ENCODE assay signal across 1 cellular context in the genomic region with DNA sequence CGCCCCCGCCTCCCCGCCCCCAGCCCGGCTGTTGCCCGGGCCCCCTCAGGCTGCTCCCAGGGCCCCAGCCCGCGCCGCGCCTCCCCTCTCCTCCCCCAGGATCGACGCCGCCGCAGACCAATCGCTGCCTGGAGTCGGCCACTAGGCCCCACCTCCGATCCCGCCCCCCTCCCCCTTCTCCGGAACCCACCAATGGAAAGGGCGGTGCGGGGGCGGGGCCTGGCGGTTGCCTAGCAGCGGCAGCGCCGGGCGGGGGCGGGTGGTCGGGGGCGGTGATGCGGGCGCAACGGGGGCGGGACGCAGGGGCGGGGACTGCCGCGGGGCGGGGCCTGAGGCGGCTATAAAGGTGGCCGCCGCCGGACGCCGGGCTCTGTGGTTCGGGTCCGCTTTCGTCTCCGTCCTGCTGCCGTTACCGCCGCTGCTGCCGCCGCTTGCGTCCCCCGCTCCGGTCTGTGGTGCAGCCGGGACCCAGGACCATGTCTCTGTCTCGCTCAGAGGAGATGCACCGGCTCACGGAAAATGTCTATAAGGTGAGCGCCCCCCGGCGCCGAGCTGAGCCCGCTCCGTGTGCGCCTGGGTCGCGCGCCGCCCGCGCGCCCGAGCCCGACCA.
TF ChIP-seq lines count a peak whose summit lies in the region.

Gene BAIAP2, plus strand, starts transcription at position 373 of the 610 bp plus-strand sequence. Its CDS starts 104 bp downstream, at position 477.

TF ChIP-seq in SK-N-SH, 30 proteins besides CTCF, POLR2A, EP300 and RAD21 (continued from another document):
- 0 out of 2 replicates have a peak, but pooled peaks have one; percentile 50 for TF ChIP-seq REST (IDR thresholded peaks at IDR 0.05; ENCODE audit: low read depth, low read length)
- TF ChIP-seq TAF1 (IDR thresholded peaks at IDR 0.05; ENCODE audit: borderline replicate concordance, low read depth, low read length): peak; percentile 94
- peak; percentile 100 for TF ChIP-seq POLR2AphosphoS5 (IDR thresholded peaks at IDR 0.05; ENCODE audit: low read depth, low read length)
